ENCODE assay signal across 6 cellular contexts in the genomic region with DNA sequence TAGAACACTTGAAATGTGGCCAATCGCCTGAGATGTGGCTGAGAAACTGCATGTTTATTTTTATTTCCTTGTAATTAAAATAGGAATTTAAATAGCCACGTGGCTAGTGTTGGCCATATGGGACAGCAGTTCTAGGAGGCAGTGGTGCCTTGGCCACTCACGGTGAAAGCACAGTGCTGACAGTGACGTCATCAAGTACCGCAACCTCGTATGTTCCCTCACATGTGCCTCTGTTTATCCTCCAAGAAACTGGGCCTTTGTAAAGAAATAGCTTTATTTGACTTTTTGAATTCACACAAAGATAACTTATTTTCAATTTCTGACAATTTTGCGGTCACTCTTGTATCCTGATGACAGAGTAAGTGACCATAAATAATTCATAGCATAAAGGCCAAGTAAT.
"Had no signal": no experiment of that assay in that cellular context is flagged by ENCODE, and none has a peak within 500 bp of the region (broad histone marks: within the 10 kb centered on the region; RNA-seq: fewer than 3 reads in every experiment).

No MANE protein-coding gene starts in this region.

- H3K27ac ChIP-seq: HL-60 had no signal

- FAIRE-seq: HTR-8/SVneo, K562 had no signal

- H3K4me3 ChIP-seq: K562 had no signal

- DNase-seq: IMR-90, KBM-7, KG1 had no signal

- ATAC-seq: K562 had no signal
